Comparison of ENCODE assay signal across 1 cellular context in genomic region chr16:70419384-70420327, GRCh38.
TF ChIP-seq lines count a peak whose summit lies in the region.

No MANE protein-coding gene starts in this region.

TF ChIP-seq in HepG2, 621 proteins besides CTCF, POLR2A, EP300 and RAD21 (continued from another document):
- peak; percentile 29; the same call in 1 of the 2 replicates for TF ChIP-seq HNF4A (CRISPR knock-in tag; IDR thresholded peaks at IDR 0.05)
- TF ChIP-seq CHD4 (IDR thresholded peaks at IDR 0.05; ENCODE audit: borderline replicate concordance, low read length): no peak
- TF ChIP-seq ZNF513 (CRISPR knock-in tag; conservative IDR thresholded peaks at IDR 0.05): no peak
- no peak for TF ChIP-seq HNRNPK (IDR thresholded peaks at IDR 0.05; ENCODE audit: low read depth, low read length, poor library complexity, severe bottlenecking)
- 0 out of 2 replicates have a peak, but pooled peaks have one; percentile 31 for TF ChIP-seq KDM5B (CRISPR knock-in tag; IDR thresholded peaks at IDR 0.05; ENCODE audit: borderline replicate concordance)
- TF ChIP-seq ZNF335 (CRISPR knock-in tag; IDR thresholded peaks at IDR 0.05): no peak
- TF ChIP-seq ZNF556 (CRISPR knock-in tag; IDR thresholded peaks at IDR 0.05; ENCODE audit: borderline replicate concordance): 0 out of 2 replicates have a peak, but pooled peaks have one; percentile 0
- 0 out of 2 replicates have a peak, but pooled peaks have one; percentile 16 for TF ChIP-seq HNF4G (IDR thresholded peaks at IDR 0.05; ENCODE audit: borderline replicate concordance, low read depth, low read length)
- TF ChIP-seq HNF4G (CRISPR knock-in tag; IDR thresholded peaks at IDR 0.05; ENCODE audit: borderline replicate concordance, low read depth): no peak
- TF ChIP-seq ZBTB46 (CRISPR knock-in tag; IDR thresholded peaks at IDR 0.05; ENCODE audit: borderline replicate concordance): 0 out of 2 replicates have a peak, but pooled peaks have one; percentile 30
